19 cellular contexts compared by ENCODE assay signal in genomic region chr9:117448066-117448465, GRCh38. TPM values are rescaled to one million over a fixed set of nuclear protein-coding genes. Genes with fewer than 3 reads are reported as not detected.
DNase-seq lines count a peak whose midpoint lies in the region; ATAC-seq and TF ChIP-seq lines count a peak whose summit lies in the region.
"Had no signal": no experiment of that assay in that cellular context is flagged by ENCODE, and none has a peak within 500 bp of the region (broad histone marks: within the 10 kb centered on the region; RNA-seq: fewer than 3 reads in every experiment).

No MANE protein-coding gene starts in this region.

- no peaks in the 10 kb centered on the region for H3K36me3 ChIP-seq in kidney epithelial cell (ENCODE audit: control insufficient read depth, insufficient read depth, low read length)
- H3K36me3 ChIP-seq in testis (ENCODE audit: low read depth, missing control alignments) = no peaks in the 10 kb centered on the region
- H3K36me3 ChIP-seq: BLaER1 treated with 17β-estradiol and CSF1 and Interleukin-3, amounts not matched to agents 10 nM and 100 nM; heart left ventricle; SJCRH30 had no signal

- peaks cover 0 to 4% of the 10 kb centered on the region in 2 donors for H3K27me3 Mint-ChIP-seq in stimulated activated naive B cell treated with anti-CD40 and anti-IgM and Interleukin-4, amounts not matched to agents 10 μg/mL and 1 μg/mL and 100 μg/mL, for 72 hours
- H3K27me3 Mint-ChIP-seq: activated naive CD8-positive, alpha-beta T cell treated with anti-CD3 and anti-CD28 coated beads for 36 hours; stimulated activated naive CD8-positive, alpha-beta T cell treated with anti-CD3 and anti-CD28 coated beads, Interleukin-15, amount 100 ng/mL, for 72 hours had no signal

- H3K27ac ChIP-seq in C4-2B (no peak overlapping the region), testis (no peak overlapping the region)
- H3K27ac ChIP-seq: BLaER1 treated with 17β-estradiol and CSF1 and Interleukin-3, amounts not matched to agents 10 nM and 100 nM; heart left ventricle; SJCRH30 had no signal

- no peak for ATAC-seq in stimulated activated naive B cell treated with anti-CD40 and anti-IgM and Interleukin-4, amounts not matched to agents 10 μg/mL and 1 μg/mL and 100 μg/mL, for 72 hours (replicated peaks)
- ATAC-seq: heart left ventricle; stimulated activated naive CD8-positive, alpha-beta T cell treated with anti-CD3 and anti-CD28 coated beads, Interleukin-15, amount 100 ng/mL, for 72 hours had no signal

- TF ChIP-seq POLR2A in testis (IDR thresholded peaks at IDR 0.05) = no peak

- H3K4me3 Mint-ChIP-seq in stimulated activated naive B cell treated with anti-CD40 and anti-IgM and Interleukin-4, amounts not matched to agents 10 μg/mL and 1 μg/mL and 100 μg/mL, for 72 hours = no peak overlapping the region
- H3K4me3 Mint-ChIP-seq: activated naive CD8-positive, alpha-beta T cell treated with anti-CD3 and anti-CD28 coated beads for 36 hours; stimulated activated naive CD8-positive, alpha-beta T cell treated with anti-CD3 and anti-CD28 coated beads, Interleukin-15, amount 100 ng/mL, for 72 hours had no signal

- no peaks in the 10 kb centered on the region for H3K9me3 ChIP-seq in testis
- H3K9me3 ChIP-seq: BLaER1 treated with 17β-estradiol and CSF1 and Interleukin-3, amounts not matched to agents 10 nM and 100 nM; heart left ventricle; SJCRH30 had no signal

- POLR2A ChIA-PET in HEK293T (lab: Yijun Ruan, JAX) = no interaction called here

- TF ChIP-seq CTCF in C4-2B (conservative IDR thresholded peaks at IDR 0.05) (peak; percentile 26), kidney epithelial cell (IDR thresholded peaks at IDR 0.05; ENCODE audit: insufficient read depth, low read length, poor library complexity, severe bottlenecking) (peak; percentile 5), testis (IDR thresholded peaks at IDR 0.05) (no peak)

- intact Hi-C loops in testis (cut with DNase I; ENCODE audit: low total_unique reads) = no loop called here

- H3K27me3 ChIP-seq in kidney epithelial cell (ENCODE audit: control insufficient read depth, insufficient read depth, low read length) = no peaks in the 10 kb centered on the region
- no peaks in the 10 kb centered on the region for H3K27me3 ChIP-seq in testis
- H3K27me3 ChIP-seq: BLaER1 treated with 17β-estradiol and CSF1 and Interleukin-3, amounts not matched to agents 10 nM and 100 nM; SJCRH30 had no signal

- no peak overlapping the region for H3K27ac Mint-ChIP-seq in stimulated activated naive B cell treated with anti-CD40 and anti-IgM and Interleukin-4, amounts not matched to agents 10 μg/mL and 1 μg/mL and 100 μg/mL, for 72 hours
- H3K27ac Mint-ChIP-seq: activated naive CD8-positive, alpha-beta T cell treated with anti-CD3 and anti-CD28 coated beads for 36 hours; stimulated activated naive CD8-positive, alpha-beta T cell treated with anti-CD3 and anti-CD28 coated beads, Interleukin-15, amount 100 ng/mL, for 72 hours had no signal

- peak; percentile 8 for DNase-seq in HEK293T (ENCODE audit: extremely low spot score)
- peak; percentile 0 for DNase-seq in RPMI7951 (ENCODE audit: low read depth)
- DNase-seq in kidney epithelial cell (ENCODE audit: low read depth) = no peak
- DNase-seq in HUDEP-2 (lab: John Stamatoyannopoulos, UW; ENCODE audit: unreplicated experiment in 76 of 76) = no peak
- DNase-seq in DMS79 treated with DMSO at 0.1 percent for 48 hours (lab: John Stamatoyannopoulos, UW) = no peak
- DNase-seq in stimulated activated naive B cell treated with anti-CD40 and anti-IgM and Interleukin-4, amounts not matched to agents 10 μg/mL and 1 μg/mL and 100 μg/mL, for 72 hours = no peak
- no peak for DNase-seq in testis
- DNase-seq: activated CD8-positive, alpha-beta memory T cell treated with anti-CD3 and anti-CD28 coated beads, Interleukin-2, amount 50 U/mL, for 4 hours; activated naive CD8-positive, alpha-beta T cell treated with anti-CD3 and anti-CD28 coated beads for 36 hours; erythroblast; GF-D8; HCEC 1CT; heart left ventricle; NCI-H1092; NCI-H524 treated with DMSO at 0.1 percent for 48 hours; stimulated activated naive CD8-positive, alpha-beta T cell treated with anti-CD3 and anti-CD28 coated beads, Interleukin-15, amount 100 ng/mL, for 72 hours had no signal

- WGBS in testis, 2 donors = 67 to 76% methylated on average over 3 of the region's 3 CpGs

- H3K4me3 ChIP-seq in kidney epithelial cell (ENCODE audit: low read depth, low read length) = no peak overlapping the region
- H3K4me3 ChIP-seq in testis = no peak overlapping the region
- H3K4me3 ChIP-seq: BLaER1 treated with 17β-estradiol and CSF1 and Interleukin-3, amounts not matched to agents 10 nM and 100 nM; heart left ventricle; SJCRH30 had no signal

- H3K36me3 Mint-ChIP-seq in stimulated activated naive B cell treated with anti-CD40 and anti-IgM and Interleukin-4, amounts not matched to agents 10 μg/mL and 1 μg/mL and 100 μg/mL, for 72 hours = no peaks in the 10 kb centered on the region
- H3K36me3 Mint-ChIP-seq: activated naive CD8-positive, alpha-beta T cell treated with anti-CD3 and anti-CD28 coated beads for 36 hours had no signal

- no peaks in the 10 kb centered on the region for H3K4me1 Mint-ChIP-seq in stimulated activated naive B cell treated with anti-CD40 and anti-IgM and Interleukin-4, amounts not matched to agents 10 μg/mL and 1 μg/mL and 100 μg/mL, for 72 hours
- H3K4me1 Mint-ChIP-seq: activated naive CD8-positive, alpha-beta T cell treated with anti-CD3 and anti-CD28 coated beads for 36 hours; stimulated activated naive CD8-positive, alpha-beta T cell treated with anti-CD3 and anti-CD28 coated beads, Interleukin-15, amount 100 ng/mL, for 72 hours had no signal

- no peaks in the 10 kb centered on the region for H3K9me3 Mint-ChIP-seq in stimulated activated naive B cell treated with anti-CD40 and anti-IgM and Interleukin-4, amounts not matched to agents 10 μg/mL and 1 μg/mL and 100 μg/mL, for 72 hours
- H3K9me3 Mint-ChIP-seq: stimulated activated naive CD8-positive, alpha-beta T cell treated with anti-CD3 and anti-CD28 coated beads, Interleukin-15, amount 100 ng/mL, for 72 hours had no signal

- no peaks in the 10 kb centered on the region for H3K4me1 ChIP-seq in testis
- H3K4me1 ChIP-seq: BLaER1 treated with 17β-estradiol and CSF1 and Interleukin-3, amounts not matched to agents 10 nM and 100 nM; heart left ventricle had no signal

- CTCF ChIA-PET in HEK293T (lab: Yijun Ruan, JAX) = no interaction called here

TF ChIP-seq in HEK293T, 16 proteins besides CTCF, POLR2A, EP300 and RAD21:
- no peak for TF ChIP-seq NFRKB (IDR thresholded peaks at IDR 0.05)
- TF ChIP-seq CTBP1 (IDR thresholded peaks at IDR 0.05; ENCODE audit: borderline replicate concordance) = no peak
- no peak for TF ChIP-seq SUZ12 (IDR thresholded peaks at IDR 0.05)
- TF ChIP-seq FOXK2 (IDR thresholded peaks at IDR 0.05) = no peak
- TF ChIP-seq FOXA1 (IDR thresholded peaks at IDR 0.05) = no peak
- TF ChIP-seq ZNF384 (IDR thresholded peaks at IDR 0.05) = no peak
- no peak for TF ChIP-seq FOXM1 (IDR thresholded peaks at IDR 0.05; ENCODE audit: borderline replicate concordance)
- no peak for TF ChIP-seq LEF1 (IDR thresholded peaks at IDR 0.05; ENCODE audit: borderline replicate concordance)
- no peak for TF ChIP-seq L3MBTL2 (conservative IDR thresholded peaks at IDR 0.05)
- TF ChIP-seq BHLHE40 (IDR thresholded peaks at IDR 0.05; ENCODE audit: borderline replicate concordance) = no peak
- TF ChIP-seq ARNT (IDR thresholded peaks at IDR 0.05) = no peak
- no peak for TF ChIP-seq ELF4 (IDR thresholded peaks at IDR 0.05)
- TF ChIP-seq SP1 (IDR thresholded peaks at IDR 0.05) = no peak
- no peak for TF ChIP-seq PKNOX1 (IDR thresholded peaks at IDR 0.05)
TF ChIP-seq in HEK293T: peak in this region for 0.

RNA-seq across cellular contexts. Expression of gene ASTN2, which starts 33.2 kb away (rescaled TPM):
- total RNA-seq in RPMI7951 (2014; rRNA removed; shearing (Covaris generic)) = 4.0 and 5.2 TPM in 2 replicates
- 9.2 and 12.2 TPM in 2 replicates for total RNA-seq in kidney epithelial cell
- total RNA-seq in testis = 100 to 1,000 TPM; 117 to 157 TPM
- 55.7 TPM for polyA plus RNA-seq in testis (ENCODE audit: insufficient read depth, low read depth, low replicate concordance)

Comparison
In these comparisons a context has a peak if more than half of its experiments do, and no peak if none do; other contexts are left out.
1. CTCF ChIP-seq: peak in C4-2B (single experiment) and kidney epithelial cell (single experiment); none in testis (0 of 3).
2. DNase-seq: peak in HEK293T (single experiment) and RPMI7951 (single experiment); none in kidney epithelial cell (single experiment), HUDEP-2 (0 of 76), DMS79 treated with DMSO at 0.1 percent for 48 hours (single experiment), stimulated activated naive B cell treated with anti-CD40 and anti-IgM and Interleukin-4, amounts not matched to agents 10 μg/mL and 1 μg/mL and 100 μg/mL, for 72 hours (single experiment) and testis (single experiment).